ENCODE assay signal across 32 cellular contexts in genomic region chr3:110969229-110970211, GRCh38.
DNase-seq lines count a peak whose midpoint lies in the region; ATAC-seq and TF ChIP-seq lines count a peak whose summit lies in the region.
"Had no signal": no experiment of that assay in that cellular context is flagged by ENCODE, and none has a peak within 500 bp of the region (broad histone marks: within the 10 kb centered on the region; RNA-seq: fewer than 3 reads in every experiment).

No MANE protein-coding gene starts in this region.

- H3K27me3 Mint-ChIP-seq in H9 (ENCODE audit: low read depth) (no peaks in the 10 kb centered on the region), osteocyte (ENCODE audit: unreplicated experiment) (no peaks in the 10 kb centered on the region)

- H2BK120ac ChIP-seq in H9 (ENCODE audit: low read depth, low read length, poor library complexity, severe bottlenecking), result peak overlapping the region; percentile 77

- H2AK5ac ChIP-seq in H9 (ENCODE audit: insufficient read length, low read length), result no peak overlapping the region

- H3K4me1 ChIP-seq in H9 (ENCODE audit: insufficient read depth, low read length), result no peaks in the 10 kb centered on the region
- H3K4me1 ChIP-seq: gastrocnemius medialis, psoas muscle, sigmoid colon, tibial nerve had no signal

- ATAC-seq in GM18867 (IDR thresholded peaks at IDR 0.05; ENCODE audit: unreplicated experiment), result no peak
- ATAC-seq: activated CD8-positive, alpha-beta T cell treated with anti-CD3 and anti-CD28 coated beads, Interleukin-2, amount 10 ng/mL, durations not matched to agents 7 days and 5 days; activated T-helper 17 cell treated with anti-CD3 and anti-CD28 coated beads, Interleukin-2, amount 50 U/mL, for 72 hours; gastrocnemius medialis; left colon; psoas muscle; stimulated activated effector memory CD8-positive, alpha-beta T cell treated with anti-CD3 and anti-CD28 coated beads, Interleukin-12 subunit alpha, Interleukin-12 subunit beta, amount 100 ng/mL, for 72 hours had no signal

- H4K8ac ChIP-seq in H9 (replicated peaks; ENCODE audit: insufficient read length, low read depth, low read length), result peak overlapping the region; percentile 99

- peak overlapping the region; percentile 98 for H3K9ac ChIP-seq in H9 (ENCODE audit: extremely low read depth, insufficient read length, low read length)
- H3K9ac ChIP-seq: KMS-11 had no signal

- peak overlapping the region; percentile 44 for H3K4me2 ChIP-seq in H9 (ENCODE audit: insufficient read depth, insufficient read length, low read length)
- H3K4me2 ChIP-seq: KMS-11 had no signal

- H3K36me3 Mint-ChIP-seq in H9 (ENCODE audit: insufficient read depth in 1 of 3, low read depth in 3 of 3) (peaks cover 23 to 61% (median 36%) of the 10 kb centered on the region in 3 experiments), osteocyte (ENCODE audit: unreplicated experiment) (peaks cover 4% of the 10 kb centered on the region)
- H3K36me3 Mint-ChIP-seq: stimulated activated effector memory CD8-positive, alpha-beta T cell treated with anti-CD3 and anti-CD28 coated beads, Interleukin-12 subunit alpha, Interleukin-12 subunit beta, amount 100 ng/mL, for 72 hours had no signal

- H3K27me3 ChIP-seq in H9 (ENCODE audit: insufficient read depth, low read length), result no peaks in the 10 kb centered on the region
- H3K27me3 ChIP-seq: gastrocnemius medialis, sigmoid colon, tibial nerve had no signal

- H2BK12ac ChIP-seq in H9 (ENCODE audit: insufficient read length, low read depth, low read length), result no peak overlapping the region

- peak overlapping the region; percentile 53 for H2BK5ac ChIP-seq in H9 (ENCODE audit: insufficient read length, low read length)

- H3K23ac ChIP-seq in H9 (ENCODE audit: insufficient read length, low read depth, low read length), result no peak overlapping the region

- DNase-seq in H9, result no peak
- peak; percentile 75 for DNase-seq in T1000 (lab: John Stamatoyannopoulos, UW)
- DNase-seq in osteocyte (ENCODE audit: extremely low spot score, unreplicated experiment), result no peak
- no peak for DNase-seq in GM19240 (ENCODE audit: insufficient read length, low spot score)
- no peak for DNase-seq in OCI-M1 (lab: John Stamatoyannopoulos, UW)
- DNase-seq in NCI-H1048 (lab: John Stamatoyannopoulos, UW), result no peak
- DNase-seq: activated CD4-positive, alpha-beta T cell treated with anti-CD3 and anti-CD28 coated beads for 4 hours; activated CD8-positive, alpha-beta T cell treated with anti-CD3 and anti-CD28 coated beads, Interleukin-2, amount 10 ng/mL, durations not matched to agents 7 days and 5 days; AML-193; amniotic stem cell; CD4-positive, alpha-beta T cell; EL; gastrocnemius medialis; HFFc6; left colon; MM.1S; NCI-H1417; NCI-H2029; NCI-H526; NK-92 treated with Interleukin-12 subunit alpha and Interleukin-12 subunit beta, amount 100 ng/mL, for 24 hours; psoas muscle; Right ventricle myocardium superior; sigmoid colon; stimulated activated CD4-positive, alpha-beta T cell treated with anti-CD3 and anti-CD28 coated beads, Interleukin-15, amount 100 ng/mL, for 24 hours; T-helper 2 cell had no signal

- TF ChIP-seq CTCF in H9 (conservative IDR thresholded peaks at IDR 0.05) (no peak), osteocyte (IDR thresholded peaks at IDR 0.05) (no peak)

- no peaks in the 10 kb centered on the region for H3K23me2 ChIP-seq in H9 (ENCODE audit: insufficient read length, low read depth, low read length, poor library complexity, severe bottlenecking)

- H3K79me1 ChIP-seq in H9 (ENCODE audit: insufficient read depth, low read depth, low read length, poor library complexity, severe bottlenecking), result no peaks in the 10 kb centered on the region

- no peak overlapping the region for H2BK20ac ChIP-seq in H9 (ENCODE audit: low read depth, low read length, poor library complexity, severe bottlenecking)

- peak overlapping the region; percentile 51 for H4K5ac ChIP-seq in H9 (ENCODE audit: insufficient read length, low read depth, low read length)

- peak overlapping the region; percentile 64 for H3K27ac ChIP-seq in H9 (ENCODE audit: insufficient read length, low read depth, low read length)
- H3K27ac ChIP-seq: gastrocnemius medialis, KMS-11, psoas muscle, sigmoid colon, tibial nerve had no signal

- peaks cover 20% of the 10 kb centered on the region; the same call in 1 of the 2 replicates for H3K79me2 ChIP-seq in H9 (ENCODE audit: insufficient read depth, low read length)

- H3K9me3 ChIP-seq in H9 (ENCODE audit: control insufficient read depth, low read depth, low read length), result peaks cover 11% of the 10 kb centered on the region
- H3K9me3 ChIP-seq: gastrocnemius medialis, psoas muscle had no signal

- no peak overlapping the region for H3K14ac ChIP-seq in H9 (ENCODE audit: insufficient read depth, low read length)

- peaks cover 24 to 32% of the 10 kb centered on the region in 2 experiments for H3K9me3 Mint-ChIP-seq in H9
- peaks cover 24% of the 10 kb centered on the region for H3K9me3 Mint-ChIP-seq in osteocyte (ENCODE audit: unreplicated experiment)

- no peak overlapping the region for H3T11ph ChIP-seq in H9 (ENCODE audit: low read length)

- no peaks in the 10 kb centered on the region for H3K4me1 Mint-ChIP-seq in H9
- no peaks in the 10 kb centered on the region for H3K4me1 Mint-ChIP-seq in osteocyte (ENCODE audit: unreplicated experiment)
- H3K4me1 Mint-ChIP-seq: activated naive CD4-positive, alpha-beta T cell treated with anti-CD3 and anti-CD28 coated beads, Interleukin-2, amount 50 U/mL, for 24 hours; activated T-helper 17 cell treated with anti-CD3 and anti-CD28 coated beads, Interleukin-2, amount 50 U/mL, for 72 hours; stimulated activated effector memory CD8-positive, alpha-beta T cell treated with anti-CD3 and anti-CD28 coated beads, Interleukin-12 subunit alpha, Interleukin-12 subunit beta, amount 100 ng/mL, for 72 hours had no signal

- H2BK15ac ChIP-seq in H9 (ENCODE audit: low read depth, low read length), result no peak overlapping the region

- H3K4ac ChIP-seq in H9 (ENCODE audit: low read depth, low read length), result peak overlapping the region; percentile 54; the same call in 1 of the 2 replicates

- no peaks in the 10 kb centered on the region for H4K20me1 ChIP-seq in H9 (ENCODE audit: control insufficient read depth, insufficient read depth, insufficient read length)

- no CpG with 5 or more reads among the region's 19 CpGs for WGBS in H9 (ENCODE audit: extremely low coverage, insufficient read length, low lambda C conversion rate)

- H2AFZ ChIP-seq in H9 (ENCODE audit: low read length), result no peak overlapping the region

- peak overlapping the region; percentile 87 for H3K56ac ChIP-seq in H9 (ENCODE audit: insufficient read length, low read depth, low read length)

- peak overlapping the region; percentile 14 for H3K4me3 ChIP-seq in iPS-11a (ENCODE audit: low read depth, low read length)
- H3K4me3 ChIP-seq: gastrocnemius medialis, psoas muscle, sigmoid colon, tibial nerve had no signal

- H3K18ac ChIP-seq in H9 (ENCODE audit: insufficient read length, low read depth, low read length), result no peak overlapping the region

- H3K27ac Mint-ChIP-seq in H9, result peak overlapping the region in 1 of 3 experiments; percentile 92; a peak in 2 of 7 replicates
- peak overlapping the region; percentile 74 for H3K27ac Mint-ChIP-seq in osteocyte (ENCODE audit: unreplicated experiment)
- H3K27ac Mint-ChIP-seq: activated CD8-positive, alpha-beta T cell treated with anti-CD3 and anti-CD28 coated beads, Interleukin-2, amount 10 ng/mL, durations not matched to agents 7 days and 5 days; activated naive CD4-positive, alpha-beta T cell treated with anti-CD3 and anti-CD28 coated beads, Interleukin-2, amount 50 U/mL, for 24 hours; activated T-helper 17 cell treated with anti-CD3 and anti-CD28 coated beads, Interleukin-2, amount 50 U/mL, for 72 hours; CD4-positive, alpha-beta T cell; HFFc6; stimulated activated effector memory CD8-positive, alpha-beta T cell treated with anti-CD3 and anti-CD28 coated beads, Interleukin-12 subunit alpha, Interleukin-12 subunit beta, amount 100 ng/mL, for 72 hours had no signal

- H3K4me3 Mint-ChIP-seq in H9 (no peak overlapping the region), osteocyte (ENCODE audit: unreplicated experiment) (peak overlapping the region; percentile 65)
- H3K4me3 Mint-ChIP-seq: activated CD8-positive, alpha-beta T cell treated with anti-CD3 and anti-CD28 coated beads, Interleukin-2, amount 10 ng/mL, durations not matched to agents 7 days and 5 days; activated naive CD4-positive, alpha-beta T cell treated with anti-CD3 and anti-CD28 coated beads, Interleukin-2, amount 50 U/mL, for 24 hours; activated T-helper 17 cell treated with anti-CD3 and anti-CD28 coated beads, Interleukin-2, amount 50 U/mL, for 72 hours; CD4-positive, alpha-beta T cell; HFFc6; stimulated activated effector memory CD8-positive, alpha-beta T cell treated with anti-CD3 and anti-CD28 coated beads, Interleukin-12 subunit alpha, Interleukin-12 subunit beta, amount 100 ng/mL, for 72 hours had no signal

- H4K91ac ChIP-seq in H9 (ENCODE audit: insufficient read length, low read depth, low read length), result no peak overlapping the region
